ENCODE assay signal across 1 cellular context in the genomic region with DNA sequence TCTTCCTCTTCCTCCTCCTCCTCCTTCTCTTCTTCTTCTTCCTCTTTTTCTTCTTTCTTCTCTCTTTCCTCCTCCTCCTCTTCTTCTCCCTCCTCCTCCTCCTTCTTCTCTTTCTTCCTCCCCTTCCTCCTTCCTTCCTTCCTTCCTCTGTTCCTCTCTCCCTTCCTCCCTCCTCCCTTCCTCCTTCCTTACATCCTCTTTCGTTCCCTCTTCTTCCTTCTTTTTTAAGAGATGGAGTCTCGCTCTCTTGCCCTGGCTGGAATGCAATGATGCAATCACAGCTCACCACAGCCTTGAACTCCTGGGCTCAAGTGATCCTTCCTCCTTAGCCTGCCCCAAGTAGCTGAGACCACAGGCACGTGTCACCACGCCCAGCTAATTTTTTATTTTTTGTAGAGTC.
A peak's percentile ranks its signal among the peaks of the same experiment; 100 is the strongest.
TF ChIP-seq lines count a peak whose summit lies in the region.

No MANE protein-coding gene starts in this region.

TF ChIP-seq in K562, 482 proteins besides CTCF, POLR2A, EP300 and RAD21 (continued from another document and continues in another):
- TF ChIP-seq, protein P1, sequence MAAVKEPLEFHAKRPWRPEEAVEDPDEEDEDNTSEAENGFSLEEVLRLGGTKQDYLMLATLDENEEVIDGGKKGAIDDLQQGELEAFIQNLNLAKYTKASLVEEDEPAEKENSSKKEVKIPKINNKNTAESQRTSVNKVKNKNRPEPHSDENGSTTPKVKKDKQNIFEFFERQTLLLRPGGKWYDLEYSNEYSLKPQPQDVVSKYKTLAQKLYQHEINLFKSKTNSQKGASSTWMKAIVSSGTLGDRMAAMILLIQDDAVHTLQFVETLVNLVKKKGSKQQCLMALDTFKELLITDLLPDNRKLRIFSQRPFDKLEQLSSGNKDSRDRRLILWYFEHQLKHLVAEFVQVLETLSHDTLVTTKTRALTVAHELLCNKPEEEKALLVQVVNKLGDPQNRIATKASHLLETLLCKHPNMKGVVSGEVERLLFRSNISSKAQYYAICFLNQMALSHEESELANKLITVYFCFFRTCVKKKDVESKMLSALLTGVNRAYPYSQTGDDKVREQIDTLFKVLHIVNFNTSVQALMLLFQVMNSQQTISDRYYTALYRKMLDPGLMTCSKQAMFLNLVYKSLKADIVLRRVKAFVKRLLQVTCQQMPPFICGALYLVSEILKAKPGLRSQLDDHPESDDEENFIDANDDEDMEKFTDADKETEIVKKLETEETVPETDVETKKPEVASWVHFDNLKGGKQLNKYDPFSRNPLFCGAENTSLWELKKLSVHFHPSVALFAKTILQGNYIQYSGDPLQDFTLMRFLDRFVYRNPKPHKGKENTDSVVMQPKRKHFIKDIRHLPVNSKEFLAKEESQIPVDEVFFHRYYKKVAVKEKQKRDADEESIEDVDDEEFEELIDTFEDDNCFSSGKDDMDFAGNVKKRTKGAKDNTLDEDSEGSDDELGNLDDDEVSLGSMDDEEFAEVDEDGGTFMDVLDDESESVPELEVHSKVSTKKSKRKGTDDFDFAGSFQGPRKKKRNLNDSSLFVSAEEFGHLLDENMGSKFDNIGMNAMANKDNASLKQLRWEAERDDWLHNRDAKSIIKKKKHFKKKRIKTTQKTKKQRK (IDR thresholded peaks at IDR 0.05; ENCODE audit: borderline replicate concordance, low read depth, low read length): no peak
- TF ChIP-seq ZNF316 (IDR thresholded peaks at IDR 0.05): no peak
- no peak for TF ChIP-seq MYC (IDR thresholded peaks at IDR 0.05; ENCODE audit: low read depth, low read length)
- TF ChIP-seq MYC (CRISPR knock-in tag; IDR thresholded peaks at IDR 0.05; ENCODE audit: borderline replicate concordance, low read depth): no peak
- TF ChIP-seq POLR2B (IDR thresholded peaks at IDR 0.05; ENCODE audit: low read depth, partially characterized antibody): peak; percentile 21
- TF ChIP-seq HMG20B (CRISPR knock-in tag; IDR thresholded peaks at IDR 0.05): no peak
- no peak for TF ChIP-seq TAF1 (IDR thresholded peaks at IDR 0.05; ENCODE audit: control insufficient read depth, extremely low read depth, insufficient read depth, low read length, severe bottlenecking)
- 0 out of 2 replicates have a peak, but pooled peaks have one; percentile 5 for TF ChIP-seq NFIC (IDR thresholded peaks at IDR 0.05)
- TF ChIP-seq, protein P2, sequence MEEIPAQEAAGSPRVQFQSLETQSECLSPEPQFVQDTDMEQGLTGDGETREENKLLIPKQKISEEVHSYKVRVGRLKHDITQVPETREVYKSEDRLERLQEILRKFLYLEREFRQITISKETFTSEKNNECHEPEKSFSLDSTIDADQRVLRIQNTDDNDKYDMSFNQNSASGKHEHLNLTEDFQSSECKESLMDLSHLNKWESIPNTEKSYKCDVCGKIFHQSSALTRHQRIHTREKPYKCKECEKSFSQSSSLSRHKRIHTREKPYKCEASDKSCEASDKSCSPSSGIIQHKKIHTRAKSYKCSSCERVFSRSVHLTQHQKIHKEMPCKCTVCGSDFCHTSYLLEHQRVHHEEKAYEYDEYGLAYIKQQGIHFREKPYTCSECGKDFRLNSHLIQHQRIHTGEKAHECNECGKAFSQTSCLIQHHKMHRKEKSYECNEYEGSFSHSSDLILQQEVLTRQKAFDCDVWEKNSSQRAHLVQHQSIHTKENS (CRISPR knock-in tag; IDR thresholded peaks at IDR 0.05): no peak
- no peak for TF ChIP-seq BRF1 (IDR thresholded peaks at IDR 0.05; ENCODE audit: borderline replicate concordance, extremely low read depth, insufficient read length)
- TF ChIP-seq FOXK1 (CRISPR knock-in tag; IDR thresholded peaks at IDR 0.05; ENCODE audit: borderline replicate concordance): no peak
- no peak for TF ChIP-seq SP1 (CRISPR knock-in tag; IDR thresholded peaks at IDR 0.05)
- TF ChIP-seq, protein P3, sequence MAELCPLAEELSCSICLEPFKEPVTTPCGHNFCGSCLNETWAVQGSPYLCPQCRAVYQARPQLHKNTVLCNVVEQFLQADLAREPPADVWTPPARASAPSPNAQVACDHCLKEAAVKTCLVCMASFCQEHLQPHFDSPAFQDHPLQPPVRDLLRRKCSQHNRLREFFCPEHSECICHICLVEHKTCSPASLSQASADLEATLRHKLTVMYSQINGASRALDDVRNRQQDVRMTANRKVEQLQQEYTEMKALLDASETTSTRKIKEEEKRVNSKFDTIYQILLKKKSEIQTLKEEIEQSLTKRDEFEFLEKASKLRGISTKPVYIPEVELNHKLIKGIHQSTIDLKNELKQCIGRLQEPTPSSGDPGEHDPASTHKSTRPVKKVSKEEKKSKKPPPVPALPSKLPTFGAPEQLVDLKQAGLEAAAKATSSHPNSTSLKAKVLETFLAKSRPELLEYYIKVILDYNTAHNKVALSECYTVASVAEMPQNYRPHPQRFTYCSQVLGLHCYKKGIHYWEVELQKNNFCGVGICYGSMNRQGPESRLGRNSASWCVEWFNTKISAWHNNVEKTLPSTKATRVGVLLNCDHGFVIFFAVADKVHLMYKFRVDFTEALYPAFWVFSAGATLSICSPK (IDR thresholded peaks at IDR 0.05; ENCODE audit: borderline replicate concordance): peak; percentile 83; the same call in 1 of the 2 replicates
- TF ChIP-seq MEF2A (IDR thresholded peaks at IDR 0.05; ENCODE audit: control insufficient read depth, low read depth, low read length): no peak
- TF ChIP-seq, protein P4, sequence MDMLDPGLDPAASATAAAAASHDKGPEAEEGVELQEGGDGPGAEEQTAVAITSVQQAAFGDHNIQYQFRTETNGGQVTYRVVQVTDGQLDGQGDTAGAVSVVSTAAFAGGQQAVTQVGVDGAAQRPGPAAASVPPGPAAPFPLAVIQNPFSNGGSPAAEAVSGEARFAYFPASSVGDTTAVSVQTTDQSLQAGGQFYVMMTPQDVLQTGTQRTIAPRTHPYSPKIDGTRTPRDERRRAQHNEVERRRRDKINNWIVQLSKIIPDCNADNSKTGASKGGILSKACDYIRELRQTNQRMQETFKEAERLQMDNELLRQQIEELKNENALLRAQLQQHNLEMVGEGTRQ (CRISPR knock-in tag; IDR thresholded peaks at IDR 0.05): no peak
- TF ChIP-seq, protein P5, sequence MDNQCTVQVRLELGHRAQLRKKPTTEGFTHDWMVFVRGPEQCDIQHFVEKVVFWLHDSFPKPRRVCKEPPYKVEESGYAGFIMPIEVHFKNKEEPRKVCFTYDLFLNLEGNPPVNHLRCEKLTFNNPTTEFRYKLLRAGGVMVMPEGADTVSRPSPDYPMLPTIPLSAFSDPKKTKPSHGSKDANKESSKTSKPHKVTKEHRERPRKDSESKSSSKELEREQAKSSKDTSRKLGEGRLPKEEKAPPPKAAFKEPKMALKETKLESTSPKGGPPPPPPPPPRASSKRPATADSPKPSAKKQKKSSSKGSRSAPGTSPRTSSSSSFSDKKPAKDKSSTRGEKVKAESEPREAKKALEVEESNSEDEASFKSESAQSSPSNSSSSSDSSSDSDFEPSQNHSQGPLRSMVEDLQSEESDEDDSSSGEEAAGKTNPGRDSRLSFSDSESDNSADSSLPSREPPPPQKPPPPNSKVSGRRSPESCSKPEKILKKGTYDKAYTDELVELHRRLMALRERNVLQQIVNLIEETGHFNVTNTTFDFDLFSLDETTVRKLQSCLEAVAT (IDR thresholded peaks at IDR 0.05): no peak
- TF ChIP-seq, protein P6, sequence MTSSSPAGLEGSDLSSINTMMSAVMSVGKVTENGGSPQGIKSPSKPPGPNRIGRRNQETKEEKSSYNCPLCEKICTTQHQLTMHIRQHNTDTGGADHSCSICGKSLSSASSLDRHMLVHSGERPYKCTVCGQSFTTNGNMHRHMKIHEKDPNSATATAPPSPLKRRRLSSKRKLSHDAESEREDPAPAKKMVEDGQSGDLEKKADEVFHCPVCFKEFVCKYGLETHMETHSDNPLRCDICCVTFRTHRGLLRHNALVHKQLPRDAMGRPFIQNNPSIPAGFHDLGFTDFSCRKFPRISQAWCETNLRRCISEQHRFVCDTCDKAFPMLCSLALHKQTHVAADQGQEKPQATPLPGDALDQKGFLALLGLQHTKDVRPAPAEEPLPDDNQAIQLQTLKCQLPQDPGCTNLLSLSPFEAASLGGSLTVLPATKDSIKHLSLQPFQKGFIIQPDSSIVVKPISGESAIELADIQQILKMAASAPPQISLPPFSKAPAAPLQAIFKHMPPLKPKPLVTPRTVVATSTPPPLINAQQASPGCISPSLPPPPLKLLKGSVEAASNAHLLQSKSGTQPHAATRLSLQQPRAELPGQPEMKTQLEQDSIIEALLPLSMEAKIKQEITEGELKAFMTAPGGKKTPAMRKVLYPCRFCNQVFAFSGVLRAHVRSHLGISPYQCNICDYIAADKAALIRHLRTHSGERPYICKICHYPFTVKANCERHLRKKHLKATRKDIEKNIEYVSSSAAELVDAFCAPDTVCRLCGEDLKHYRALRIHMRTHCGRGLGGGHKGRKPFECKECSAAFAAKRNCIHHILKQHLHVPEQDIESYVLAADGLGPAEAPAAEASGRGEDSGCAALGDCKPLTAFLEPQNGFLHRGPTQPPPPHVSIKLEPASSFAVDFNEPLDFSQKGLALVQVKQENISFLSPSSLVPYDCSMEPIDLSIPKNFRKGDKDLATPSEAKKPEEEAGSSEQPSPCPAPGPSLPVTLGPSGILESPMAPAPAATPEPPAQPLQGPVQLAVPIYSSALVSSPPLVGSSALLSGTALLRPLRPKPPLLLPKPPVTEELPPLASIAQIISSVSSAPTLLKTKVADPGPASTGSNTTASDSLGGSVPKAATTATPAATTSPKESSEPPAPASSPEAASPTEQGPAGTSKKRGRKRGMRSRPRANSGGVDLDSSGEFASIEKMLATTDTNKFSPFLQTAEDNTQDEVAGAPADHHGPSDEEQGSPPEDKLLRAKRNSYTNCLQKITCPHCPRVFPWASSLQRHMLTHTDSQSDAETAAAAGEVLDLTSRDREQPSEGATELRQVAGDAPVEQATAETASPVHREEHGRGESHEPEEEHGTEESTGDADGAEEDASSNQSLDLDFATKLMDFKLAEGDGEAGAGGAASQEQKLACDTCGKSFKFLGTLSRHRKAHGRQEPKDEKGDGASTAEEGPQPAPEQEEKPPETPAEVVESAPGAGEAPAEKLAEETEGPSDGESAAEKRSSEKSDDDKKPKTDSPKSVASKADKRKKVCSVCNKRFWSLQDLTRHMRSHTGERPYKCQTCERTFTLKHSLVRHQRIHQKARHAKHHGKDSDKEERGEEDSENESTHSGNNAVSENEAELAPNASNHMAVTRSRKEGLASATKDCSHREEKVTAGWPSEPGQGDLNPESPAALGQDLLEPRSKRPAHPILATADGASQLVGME (CRISPR knock-in tag; IDR thresholded peaks at IDR 0.05): no peak
- TF ChIP-seq PYGO2 (tag; IDR thresholded peaks at IDR 0.05): no peak
- no peak for TF ChIP-seq YY1 (IDR thresholded peaks at IDR 0.05; ENCODE audit: borderline replicate concordance in 1 of 3, control insufficient read depth in 1 of 3, extremely low read depth in 1 of 3, insufficient read depth in 3 of 3, insufficient read length in 1 of 3, insufficient replicate concordance in 2 of 3, low read depth in 1 of 3, low read length in 2 of 3)
- TF ChIP-seq SRSF9 (IDR thresholded peaks at IDR 0.05; ENCODE audit: borderline replicate concordance, low read depth, low read length): no peak
- no peak for TF ChIP-seq NR1H2 (CRISPR knock-in tag; IDR thresholded peaks at IDR 0.05)
- TF ChIP-seq, protein P7, sequence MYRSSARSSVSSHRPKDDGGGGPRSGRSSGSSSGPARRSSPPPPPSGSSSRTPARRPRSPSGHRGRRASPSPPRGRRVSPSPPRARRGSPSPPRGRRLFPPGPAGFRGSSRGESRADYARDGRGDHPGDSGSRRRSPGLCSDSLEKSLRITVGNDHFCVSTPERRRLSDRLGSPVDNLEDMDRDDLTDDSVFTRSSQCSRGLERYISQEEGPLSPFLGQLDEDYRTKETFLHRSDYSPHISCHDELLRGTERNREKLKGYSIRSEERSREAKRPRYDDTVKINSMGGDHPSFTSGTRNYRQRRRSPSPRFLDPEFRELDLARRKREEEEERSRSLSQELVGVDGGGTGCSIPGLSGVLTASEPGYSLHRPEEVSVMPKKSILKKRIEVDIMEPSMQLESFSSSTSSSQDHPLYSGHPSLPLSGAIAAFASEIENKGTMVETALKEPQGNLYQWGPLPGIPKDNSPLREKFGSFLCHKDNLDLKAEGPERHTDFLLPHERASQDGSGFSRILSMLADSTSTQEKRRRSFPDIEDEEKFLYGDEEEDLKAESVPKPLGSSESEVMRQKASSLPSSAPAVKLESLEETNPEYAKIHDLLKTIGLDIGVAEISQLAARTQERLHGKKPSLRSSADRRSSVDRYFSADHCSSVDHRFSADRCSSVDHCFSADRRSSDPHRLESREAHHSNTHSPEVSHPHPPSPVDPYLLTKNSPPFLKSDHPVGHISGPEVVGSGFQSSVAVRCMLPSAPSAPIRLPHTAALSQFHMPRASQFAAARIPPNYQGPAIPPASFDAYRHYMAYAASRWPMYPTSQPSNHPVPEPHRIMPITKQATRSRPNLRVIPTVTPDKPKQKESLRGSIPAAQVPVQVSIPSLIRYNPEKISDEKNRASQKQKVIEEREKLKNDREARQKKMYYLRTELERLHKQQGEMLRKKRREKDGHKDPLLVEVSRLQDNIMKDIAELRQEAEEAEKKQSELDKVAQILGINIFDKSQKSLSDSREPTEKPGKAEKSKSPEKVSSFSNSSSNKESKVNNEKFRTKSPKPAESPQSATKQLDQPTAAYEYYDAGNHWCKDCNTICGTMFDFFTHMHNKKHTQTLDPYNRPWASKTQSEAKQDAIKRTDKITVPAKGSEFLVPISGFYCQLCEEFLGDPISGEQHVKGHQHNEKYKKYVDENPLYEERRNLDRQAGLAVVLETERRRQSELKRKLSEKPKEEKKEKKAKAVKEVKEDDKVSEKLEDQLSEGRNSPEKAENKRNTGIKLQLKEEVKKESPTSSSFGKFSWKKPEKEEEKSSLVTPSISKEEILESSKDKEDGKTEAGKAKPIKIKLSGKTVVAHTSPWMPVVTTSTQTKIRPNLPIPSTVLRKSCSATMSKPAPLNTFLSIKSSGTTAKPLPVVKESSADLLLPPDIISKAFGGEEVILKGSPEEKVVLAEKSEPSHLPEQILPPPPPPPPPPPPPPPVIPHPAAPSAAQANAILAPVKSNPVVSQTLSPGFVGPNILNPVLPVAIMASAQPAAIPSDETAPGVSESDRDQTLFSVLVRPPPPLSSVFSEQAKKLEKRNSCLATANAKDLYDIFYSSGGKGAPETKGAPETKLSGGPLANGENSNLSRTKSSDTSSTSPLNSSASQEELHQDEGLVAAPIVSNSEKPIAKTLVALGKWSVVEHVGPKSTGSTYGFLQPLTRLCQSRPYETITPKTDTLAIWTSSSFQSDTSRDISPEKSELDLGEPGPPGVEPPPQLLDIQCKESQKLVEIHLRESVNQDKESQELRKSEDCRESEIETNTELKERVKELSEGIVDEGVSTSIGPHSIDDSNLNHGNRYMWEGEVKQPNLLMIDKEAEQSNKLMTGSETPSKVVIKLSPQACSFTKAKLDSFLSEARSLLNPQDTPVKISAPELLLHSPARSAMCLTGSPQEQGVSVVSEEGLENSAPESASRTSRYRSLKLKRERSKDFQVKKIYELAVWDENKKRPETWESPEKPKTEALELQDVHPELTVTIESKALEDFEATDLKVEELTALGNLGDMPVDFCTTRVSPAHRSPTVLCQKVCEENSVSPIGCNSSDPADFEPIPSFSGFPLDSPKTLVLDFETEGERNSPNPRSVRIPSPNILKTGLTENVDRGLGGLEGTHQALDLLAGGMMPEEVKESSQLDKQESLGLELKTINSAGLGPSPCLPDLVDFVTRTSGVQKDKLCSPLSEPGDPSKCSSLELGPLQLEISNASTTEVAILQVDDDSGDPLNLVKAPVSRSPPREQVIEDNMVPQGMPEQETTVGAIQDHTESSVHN (IDR thresholded peaks at IDR 0.05; ENCODE audit: borderline replicate concordance in 1 of 2, low read depth in 1 of 2): no peak
- TF ChIP-seq ZNF143 (CRISPR knock-in tag; IDR thresholded peaks at IDR 0.05): no peak
- no peak for TF ChIP-seq NFRKB (IDR thresholded peaks at IDR 0.05; ENCODE audit: low read depth)
- TF ChIP-seq CBX3 (IDR thresholded peaks at IDR 0.05; ENCODE audit: borderline replicate concordance in 1 of 2, low read length in 2 of 2): no peak
- no peak for TF ChIP-seq ILK (tag; IDR thresholded peaks at IDR 0.05; ENCODE audit: borderline replicate concordance, low read depth)
- TF ChIP-seq CBX8 (IDR thresholded peaks at IDR 0.05; ENCODE audit: borderline replicate concordance, extremely low read depth, low read depth, low read length, poor library complexity, severe bottlenecking): no peak
- TF ChIP-seq GABPA (tag; conservative IDR thresholded peaks at IDR 0.05; ENCODE audit: low read depth): no peak
